Comparison of ENCODE assay signal across 20 cellular contexts in genomic region chr22:49903322-49904039, GRCh38. TPM values are rescaled to one million over a fixed set of nuclear protein-coding genes. Genes with fewer than 3 reads are reported as not detected.
DNase-seq lines count a peak whose midpoint lies in the region; ATAC-seq and TF ChIP-seq lines count a peak whose summit lies in the region.
"Had no signal": no experiment of that assay in that cellular context is flagged by ENCODE, and none has a peak within 500 bp of the region (broad histone marks: within the 10 kb centered on the region; RNA-seq: fewer than 3 reads in every experiment).

No MANE protein-coding gene starts in this region.

- intact Hi-C loops in spleen (cut with DNase I; ENCODE audit: low total_unique reads), result no loop called here

- H3K27me3 Mint-ChIP-seq in activated naive CD8-positive, alpha-beta T cell treated with anti-CD3 and anti-CD28 coated beads, Interleukin-2, amount 10 ng/mL, durations not matched to agents 7 days and 5 days, result no peaks in the 10 kb centered on the region
- no peaks in the 10 kb centered on the region for H3K27me3 Mint-ChIP-seq in activated naive CD8-positive, alpha-beta T cell treated with anti-CD3 and anti-CD28 coated beads for 36 hours
- H3K27me3 Mint-ChIP-seq: activated CD4-positive, alpha-beta memory T cell treated with anti-CD3 and anti-CD28 coated beads for 36 hours; stimulated activated memory B cell treated with anti-CD40 and anti-IgM and Interleukin-4, amounts not matched to agents 10 μg/mL and 1 μg/mL and 100 μg/mL, for 72 hours had no signal

- no peak overlapping the region for H3K27ac Mint-ChIP-seq in activated naive CD8-positive, alpha-beta T cell treated with anti-CD3 and anti-CD28 coated beads, Interleukin-2, amount 10 ng/mL, durations not matched to agents 7 days and 5 days
- no peak overlapping the region for H3K27ac Mint-ChIP-seq in activated naive CD8-positive, alpha-beta T cell treated with anti-CD3 and anti-CD28 coated beads for 36 hours
- H3K27ac Mint-ChIP-seq: activated CD4-positive, alpha-beta memory T cell treated with anti-CD3 and anti-CD28 coated beads for 36 hours; activated T-cell treated with anti-CD3 and anti-CD28 coated beads, Interleukin-2, amount 50 U/mL, for 72 hours; nephron; stimulated activated memory B cell treated with anti-CD40 and anti-IgM and Interleukin-4, amounts not matched to agents 10 μg/mL and 1 μg/mL and 100 μg/mL, for 72 hours had no signal

- TF ChIP-seq POLR2A in spleen (IDR thresholded peaks at IDR 0.05), result no peak

- no peak overlapping the region for H3K4me3 Mint-ChIP-seq in activated naive CD8-positive, alpha-beta T cell treated with anti-CD3 and anti-CD28 coated beads, Interleukin-2, amount 10 ng/mL, durations not matched to agents 7 days and 5 days
- H3K4me3 Mint-ChIP-seq in activated naive CD8-positive, alpha-beta T cell treated with anti-CD3 and anti-CD28 coated beads for 36 hours, result no peak overlapping the region
- H3K4me3 Mint-ChIP-seq: activated CD4-positive, alpha-beta memory T cell treated with anti-CD3 and anti-CD28 coated beads for 36 hours; activated T-cell treated with anti-CD3 and anti-CD28 coated beads, Interleukin-2, amount 50 U/mL, for 72 hours; nephron; stimulated activated memory B cell treated with anti-CD40 and anti-IgM and Interleukin-4, amounts not matched to agents 10 μg/mL and 1 μg/mL and 100 μg/mL, for 72 hours had no signal

- H3K9me3 ChIP-seq in spleen, result no peaks in the 10 kb centered on the region
- H3K9me3 ChIP-seq: prostate gland had no signal

- ATAC-seq in activated naive CD8-positive, alpha-beta T cell treated with anti-CD3 and anti-CD28 coated beads, Interleukin-2, amount 10 ng/mL, durations not matched to agents 7 days and 5 days (ENCODE audit: low read depth), result no peak
- ATAC-seq in GM18517 (IDR thresholded peaks at IDR 0.05; ENCODE audit: unreplicated experiment), result no peak
- ATAC-seq: activated T-cell treated with anti-CD3 and anti-CD28 coated beads, Interleukin-2, amount 50 U/mL, for 72 hours; Panc1; stimulated activated memory B cell treated with anti-CD40 and anti-IgM and Interleukin-4, amounts not matched to agents 10 μg/mL and 1 μg/mL and 100 μg/mL, for 72 hours had no signal

- peaks cover 45% of the 10 kb centered on the region for H3K36me3 Mint-ChIP-seq in activated naive CD8-positive, alpha-beta T cell treated with anti-CD3 and anti-CD28 coated beads, Interleukin-2, amount 10 ng/mL, durations not matched to agents 7 days and 5 days
- H3K36me3 Mint-ChIP-seq in activated naive CD8-positive, alpha-beta T cell treated with anti-CD3 and anti-CD28 coated beads for 36 hours, result peaks cover 34% of the 10 kb centered on the region

- peaks cover 5% of the 10 kb centered on the region for H3K4me1 Mint-ChIP-seq in activated naive CD8-positive, alpha-beta T cell treated with anti-CD3 and anti-CD28 coated beads, Interleukin-2, amount 10 ng/mL, durations not matched to agents 7 days and 5 days
- H3K4me1 Mint-ChIP-seq in activated naive CD8-positive, alpha-beta T cell treated with anti-CD3 and anti-CD28 coated beads for 36 hours, result peaks cover 6% of the 10 kb centered on the region
- H3K4me1 Mint-ChIP-seq: nephron had no signal

- peak; percentile 16 for DNase-seq in activated naive CD8-positive, alpha-beta T cell treated with anti-CD3 and anti-CD28 coated beads, Interleukin-2, amount 10 ng/mL, durations not matched to agents 7 days and 5 days
- no peak for DNase-seq in activated naive CD8-positive, alpha-beta T cell treated with anti-CD3 and anti-CD28 coated beads for 36 hours
- DNase-seq in NCI-H1417 treated with DMSO at 0.1 percent for 48 hours (lab: John Stamatoyannopoulos, UW), result peak; percentile 1
- peak; percentile 72 for DNase-seq in cerebellum (ENCODE audit: low spot score)
- peak; percentile 65 for DNase-seq in spleen
- no peak for DNase-seq in activated CD4-positive, CD25-positive, alpha-beta regulatory T cell treated with anti-CD3 and anti-CD28 coated beads, Interleukin-2, amount 50 U/mL, for 72 hours
- DNase-seq: activated CD4-positive, alpha-beta memory T cell treated with anti-CD3 and anti-CD28 coated beads for 36 hours; activated T-cell treated with anti-CD3 and anti-CD28 coated beads, Interleukin-2, amount 50 U/mL, for 72 hours; effector CD4-positive, alpha-beta T cell; H7; mesendoderm; NCI-H1694; NCI-H82; stimulated activated CD4-positive, alpha-beta T cell treated with anti-CD3 and anti-CD28 coated beads, Interleukin-12 subunit alpha, Interleukin-12 subunit beta, amount 100 ng/mL, for 4 hours had no signal

- no peaks in the 10 kb centered on the region for H3K27me3 ChIP-seq in spleen (replicated peaks in 1 of 7)

- no peak for TF ChIP-seq CTCF in spleen (IDR thresholded peaks at IDR 0.05 in 8 of 11, conservative IDR thresholded peaks at IDR 0.05 in 3 of 11)

- H3K9me3 Mint-ChIP-seq in activated naive CD8-positive, alpha-beta T cell treated with anti-CD3 and anti-CD28 coated beads, Interleukin-2, amount 10 ng/mL, durations not matched to agents 7 days and 5 days, result peaks cover 4% of the 10 kb centered on the region
- peaks cover 3% of the 10 kb centered on the region for H3K9me3 Mint-ChIP-seq in activated naive CD8-positive, alpha-beta T cell treated with anti-CD3 and anti-CD28 coated beads for 36 hours
- H3K9me3 Mint-ChIP-seq: nephron had no signal

- no peaks in the 10 kb centered on the region for H3K4me1 ChIP-seq in spleen
- H3K4me1 ChIP-seq: prostate gland had no signal

- H3K36me3 ChIP-seq in spleen, result peaks cover 0 to 100% (median 50%) of the 10 kb centered on the region in 6 donors

- POLR2A ChIA-PET in activated naive CD8-positive, alpha-beta T cell treated with anti-CD3 and anti-CD28 coated beads, Interleukin-2, amount 10 ng/mL, durations not matched to agents 7 days and 5 days (lab: Charles Lee), result no interaction called here

- WGBS in spleen, 5 donors, result 89 to 98% (median 95%) methylated on average over 8 to 17 of the region's 17 CpGs

- no peak overlapping the region for H3K4me3 ChIP-seq in spleen
- H3K4me3 ChIP-seq: prostate gland had no signal

- no peak overlapping the region for H3K27ac ChIP-seq in spleen
- H3K27ac ChIP-seq: KMS-11, prostate gland had no signal

RNA-seq across cellular contexts. Expression of gene ALG12, which starts 14.8 kb away (rescaled TPM):
- 10 to 100 TPM; 18.0 to 20.2 TPM for total RNA-seq in activated naive CD8-positive, alpha-beta T cell treated with anti-CD3 and anti-CD28 coated beads, Interleukin-2, amount 10 ng/mL, durations not matched to agents 7 days and 5 days
- total RNA-seq in activated naive CD8-positive, alpha-beta T cell treated with anti-CD3 and anti-CD28 coated beads for 36 hours, result 10 to 100 TPM; 14.5 to 15.2 TPM
- total RNA-seq in cerebellum, result 13.1 TPM
- 10 to 100 TPM; 10.2 to 20.1 (median 13.3) TPM for total RNA-seq in spleen
- polyA plus RNA-seq in spleen, result 1 to 10 TPM; 5.7 to 7.1 (median 5.9) TPM

RNA-seq across cellular contexts. Expression of gene CRELD2, which starts 15.0 kb away (rescaled TPM):
- total RNA-seq in activated naive CD8-positive, alpha-beta T cell treated with anti-CD3 and anti-CD28 coated beads, Interleukin-2, amount 10 ng/mL, durations not matched to agents 7 days and 5 days, result 10 to 100 TPM; 40.3 to 41.0 TPM
- total RNA-seq in activated naive CD8-positive, alpha-beta T cell treated with anti-CD3 and anti-CD28 coated beads for 36 hours, result 10 to 100 TPM; 32.6 to 34.8 TPM
- total RNA-seq in cerebellum (13.8 TPM), spleen (10 to 100 TPM; 23.2 to 46.3 (median 38.1) TPM)
- 10 to 100 TPM; 16.2 to 26.3 (median 18.3) TPM for polyA plus RNA-seq in spleen

RNA-seq across cellular contexts. Expression of gene ZBED4, which starts 49.8 kb away (rescaled TPM):
- 10 to 100 TPM; 21.0 to 21.5 TPM for total RNA-seq in activated naive CD8-positive, alpha-beta T cell treated with anti-CD3 and anti-CD28 coated beads, Interleukin-2, amount 10 ng/mL, durations not matched to agents 7 days and 5 days
- 10 to 100 TPM; 20.6 to 20.7 TPM for total RNA-seq in activated naive CD8-positive, alpha-beta T cell treated with anti-CD3 and anti-CD28 coated beads for 36 hours
- total RNA-seq in cerebellum (23.1 TPM), spleen (10 to 100 TPM; 10.1 to 23.2 (median 16.1) TPM)
- 1 to 10 TPM; 2.9 to 5.3 (median 3.5) TPM for polyA plus RNA-seq in spleen

RNA-seq across cellular contexts. Expression of gene PIM3, which starts 57.1 kb away (rescaled TPM):
- total RNA-seq in activated naive CD8-positive, alpha-beta T cell treated with anti-CD3 and anti-CD28 coated beads, Interleukin-2, amount 10 ng/mL, durations not matched to agents 7 days and 5 days, result 10 to 100 TPM; 44.3 to 48.5 TPM
- 100 to 1,000 TPM; 134 to 137 TPM for total RNA-seq in activated naive CD8-positive, alpha-beta T cell treated with anti-CD3 and anti-CD28 coated beads for 36 hours
- total RNA-seq in cerebellum (9.2 TPM), spleen (100 to 1,000 TPM in 5 of 7 donors, 10 to 100 TPM in 2; 72.1 to 134 (median 109) TPM)
- polyA plus RNA-seq in spleen, result 10 to 100 TPM; 49.5 to 84.4 (median 52.0) TPM

Comparison
In these comparisons a context has a peak if more than half of its experiments do, and no peak if none do; other contexts are left out.
1. DNase-seq: peak in activated naive CD8-positive, alpha-beta T cell treated with anti-CD3 and anti-CD28 coated beads, Interleukin-2, amount 10 ng/mL, durations not matched to agents 7 days and 5 days (single experiment), NCI-H1417 treated with DMSO at 0.1 percent for 48 hours (single experiment), cerebellum (single experiment) and spleen (single experiment); none in activated naive CD8-positive, alpha-beta T cell treated with anti-CD3 and anti-CD28 coated beads for 36 hours (single experiment) and activated CD4-positive, CD25-positive, alpha-beta regulatory T cell treated with anti-CD3 and anti-CD28 coated beads, Interleukin-2, amount 50 U/mL, for 72 hours (single experiment).